In the genomic region with DNA sequence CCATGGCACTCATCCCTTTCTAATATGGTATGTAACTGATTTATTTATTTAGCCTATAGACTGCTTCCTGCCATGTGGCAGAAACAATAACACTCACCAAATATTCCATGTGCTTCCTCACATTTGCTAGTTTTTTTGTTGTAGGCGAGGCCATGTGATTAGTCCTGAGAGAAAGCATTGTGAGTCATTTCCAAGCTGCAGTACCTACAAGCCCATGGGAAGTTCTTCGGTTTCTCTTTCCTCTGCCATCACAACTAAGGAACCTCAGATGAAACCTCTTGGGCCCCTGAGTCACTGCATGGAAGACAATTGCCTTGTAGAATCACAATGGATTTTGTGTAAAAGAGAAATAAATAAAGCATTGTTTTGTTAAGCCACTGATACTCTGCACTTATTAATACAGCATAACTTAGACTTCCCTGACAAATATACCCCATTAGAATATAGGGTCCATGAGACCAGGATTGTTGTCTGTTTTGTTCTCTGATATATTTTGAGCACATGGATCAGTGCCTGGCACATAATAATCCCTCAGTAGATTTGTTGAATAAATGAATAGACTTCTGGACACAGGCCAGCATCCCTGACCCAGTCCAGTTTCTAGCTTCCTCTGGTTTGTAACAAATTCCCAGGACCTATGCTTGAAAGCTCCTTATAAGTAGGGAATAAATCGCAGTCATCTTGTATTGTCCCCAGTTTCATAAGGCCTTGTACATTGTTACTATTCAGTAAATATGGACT, we compare ENCODE assay signal across 16 cellular contexts. TPM values are rescaled to one million over a fixed set of nuclear protein-coding genes. Genes with fewer than 3 reads are reported as not detected.
A peak's percentile ranks its signal among the peaks of the same experiment; 100 is the strongest.
DNase-seq lines count a peak whose midpoint lies in the region; ATAC-seq, FAIRE-seq and TF ChIP-seq lines count a peak whose summit lies in the region.
"Had no signal": no experiment of that assay in that cellular context is flagged by ENCODE, and none has a peak within 500 bp of the region (broad histone marks: within the 10 kb centered on the region; RNA-seq: fewer than 3 reads in every experiment).

No MANE protein-coding gene starts in this region.

- no peaks in the 10 kb centered on the region for H3F3A ChIP-seq in PC-3 (ENCODE audit: low read length, unreplicated experiment)

- DNase-seq in DMS53 (lab: John Stamatoyannopoulos, UW) (peak; percentile 90), PC-3 (peak; percentile 81), endothelial cell of umbilical vein (ENCODE audit: low read depth, low spot score) (peak; percentile 99), mesenchymal stem cell (peak; percentile 54), caudate nucleus (lab: John Stamatoyannopoulos, UW) (no peak), NCI-H526 (lab: John Stamatoyannopoulos, UW) (no peak), GF-D8 (lab: John Stamatoyannopoulos, UW) (no peak)
- DNase-seq: activated CD8-positive, alpha-beta T cell treated with anti-CD3 and anti-CD28 coated beads, Interleukin-2, amount 10 ng/mL, durations not matched to agents 7 days and 5 days; erythroblast; GDM1; NCI-H510A treated with DMSO at 0.1 percent for 48 hours; stimulated activated CD4-positive, alpha-beta T cell treated with anti-CD3 and anti-CD28 coated beads, Interleukin-4, amount 100 ng/mL, for 4 hours; T-cell had no signal

- TF ChIP-seq CTCF in PC-3 (conservative IDR thresholded peaks at IDR 0.05; ENCODE audit: low read depth, low read length) (no peak), endothelial cell of umbilical vein (IDR thresholded peaks at IDR 0.05; ENCODE audit: extremely low read depth in 1 of 2, insufficient read depth in 1 of 2, low read depth in 1 of 2, low read length in 2 of 2) (no peak)

- dilution Hi-C loops in endothelial cell of umbilical vein (cut with MboI; ENCODE audit: extremely low pct_ligation_motif_present, low sequenced_read_pairs): no loop called here

- H3K27me3 ChIP-seq in PC-3 (ENCODE audit: low read length) (no peaks in the 10 kb centered on the region), endothelial cell of umbilical vein (ENCODE audit: control insufficient read depth in 2 of 2, insufficient read depth in 2 of 2, low read length in 2 of 2) (no peaks in the 10 kb centered on the region), mesenchymal stem cell (ENCODE audit: control insufficient read depth in 1 of 2, insufficient read depth in 1 of 2, low read length in 2 of 2) (no peaks in the 10 kb centered on the region)

- no peaks in the 10 kb centered on the region for H3K9me2 ChIP-seq in PC-3 (replicated peaks; ENCODE audit: low read length)

- H2BK120ac ChIP-seq in mesenchymal stem cell (ENCODE audit: low read depth, low read length): no peak overlapping the region

- no peak overlapping the region for H3K18ac ChIP-seq in mesenchymal stem cell (ENCODE audit: low read depth in 1 of 2, low read length in 2 of 2)

- no peaks in the 10 kb centered on the region for H3K9me3 ChIP-seq in PC-3 (ENCODE audit: low read length)
- H3K9me3 ChIP-seq in endothelial cell of umbilical vein (replicated peaks; ENCODE audit: control insufficient read depth, insufficient read depth, low read length): no peaks in the 10 kb centered on the region
- no peaks in the 10 kb centered on the region for H3K9me3 ChIP-seq in mesenchymal stem cell (ENCODE audit: control insufficient read depth, low read length)

- no peak overlapping the region for H3K4me3 ChIP-seq in PC-3 (ENCODE audit: low read length)
- no peak overlapping the region for H3K4me3 ChIP-seq in endothelial cell of umbilical vein (replicated peaks in 1 of 3; ENCODE audit: insufficient read depth in 1 of 3, low read depth in 1 of 3, low read length in 3 of 3)
- no peak overlapping the region for H3K4me3 ChIP-seq in mesenchymal stem cell (ENCODE audit: insufficient read depth in 1 of 2, low read depth in 1 of 2, low read length in 2 of 2)
- H3K4me3 ChIP-seq: GM23338 had no signal

- H3K23ac ChIP-seq in mesenchymal stem cell (ENCODE audit: low read length in 2 of 2): no peak overlapping the region

- no peaks in the 10 kb centered on the region for H3K9me1 ChIP-seq in endothelial cell of umbilical vein (replicated peaks; ENCODE audit: control insufficient read depth, extremely low read depth, insufficient read depth, low read length)

- CTCF ChIA-PET in PC-3 (lab: Charles Lee) (no interaction called here), endothelial cell of umbilical vein (lab: Charles Lee) (interaction anchor here (0.6 to 1.6 kb wide), 6 partner anchors 8 to 134 kb away, joined by 3 to 7 read pairs (median 3); a partner anchor contains a TSS)

- intact Hi-C loops in PC-3 (cut with micrococcal nuclease): loop anchor here (5.0 to 10.0 kb wide), 2 partner anchors 54 to 138 kb away; no protein-coding TSS in a partner anchor
- intact Hi-C loops in endothelial cell of umbilical vein (cut with micrococcal nuclease): loop anchor here (1.0 to 5.0 kb wide), 10 partner anchors 8 to 206 kb away; a partner anchor contains a TSS

- peak; percentile 99 for FAIRE-seq in endothelial cell of umbilical vein (lab: Jason Lieb, UNC)

- no TSS peak for BruUV-seq in PC-3 (replicated peaks; lab: Mats Ljungman, UMichigan)
- BruUV-seq in endothelial cell of umbilical vein (replicated peaks; lab: Mats Ljungman, UMichigan): TSS peak; percentile 84

- no peaks in the 10 kb centered on the region for H3K79me2 ChIP-seq in PC-3 (ENCODE audit: low read length)
- H3K79me2 ChIP-seq in endothelial cell of umbilical vein (ENCODE audit: control insufficient read depth, insufficient read depth, low read length): no peaks in the 10 kb centered on the region

- no peak overlapping the region for H3K14ac ChIP-seq in mesenchymal stem cell (ENCODE audit: low read length in 2 of 2)

- H3K79me1 ChIP-seq in mesenchymal stem cell (replicated peaks; ENCODE audit: low read length, poor library complexity, severe bottlenecking): no peaks in the 10 kb centered on the region

- peak; percentile 64 for ATAC-seq in PC-3
- no peak for ATAC-seq in GM19467 (IDR thresholded peaks at IDR 0.05; ENCODE audit: unreplicated experiment)
- ATAC-seq: activated CD8-positive, alpha-beta T cell treated with anti-CD3 and anti-CD28 coated beads, Interleukin-2, amount 10 ng/mL, durations not matched to agents 7 days and 5 days; GM23338; left lobe of liver; T-cell had no signal

- H2BK15ac ChIP-seq in mesenchymal stem cell (ENCODE audit: low read depth, poor library complexity, severe bottlenecking): no peak overlapping the region

- H3K4me2 ChIP-seq in PC-3 (ENCODE audit: low read length): no peak overlapping the region
- H3K4me2 ChIP-seq in endothelial cell of umbilical vein (ENCODE audit: insufficient read depth, low read length): peak overlapping the region; percentile 54
- H3K4me2 ChIP-seq in mesenchymal stem cell (ENCODE audit: low read length, poor library complexity, severe bottlenecking): no peak overlapping the region
- H3K4me2 ChIP-seq: GM23338 had no signal

- no peak overlapping the region for H3K4ac ChIP-seq in mesenchymal stem cell (ENCODE audit: low read depth in 1 of 2, low read length in 2 of 2)

- no peak overlapping the region for H4K8ac ChIP-seq in mesenchymal stem cell (ENCODE audit: low read length)

- H3K27ac ChIP-seq in PC-3 (ENCODE audit: low read length) (peak overlapping the region; percentile 83), endothelial cell of umbilical vein (ENCODE audit: insufficient read depth, low read depth, low read length) (peak overlapping the region; percentile 98), mesenchymal stem cell (ENCODE audit: low read length, poor library complexity, severe bottlenecking) (no peak overlapping the region), caudate nucleus (ENCODE audit: low read depth, low read length) (no peak overlapping the region)

- H3K4me1 ChIP-seq in PC-3 (ENCODE audit: insufficient read depth, low read length) (peaks cover 54% of the 10 kb centered on the region), endothelial cell of umbilical vein (ENCODE audit: control insufficient read depth, extremely low read depth, insufficient read depth, low read length) (peaks cover 56% of the 10 kb centered on the region), mesenchymal stem cell (ENCODE audit: control insufficient read depth, insufficient read depth, low read depth, low read length) (no peaks in the 10 kb centered on the region)

- H3K9ac ChIP-seq in PC-3 (ENCODE audit: low read length) (peak overlapping the region; percentile 20; the same call in 1 of the 2 replicates), endothelial cell of umbilical vein (replicated peaks; ENCODE audit: extremely low read depth, insufficient read depth, low read length) (peak overlapping the region; percentile 51), mesenchymal stem cell (ENCODE audit: low read length) (peak overlapping the region; percentile 4)

- TF ChIP-seq POLR2A in endothelial cell of umbilical vein (IDR thresholded peaks at IDR 0.05; ENCODE audit: low read depth, low read length): peak; percentile 14

- no peaks in the 10 kb centered on the region for H4K20me1 ChIP-seq in PC-3 (ENCODE audit: low read length)
- no peaks in the 10 kb centered on the region for H4K20me1 ChIP-seq in endothelial cell of umbilical vein (replicated peaks; ENCODE audit: control insufficient read depth, extremely low read depth, insufficient read depth, low read length)

- H2BK12ac ChIP-seq in mesenchymal stem cell (ENCODE audit: low read length in 2 of 2): no peak overlapping the region

- no peak overlapping the region for H2AK5ac ChIP-seq in mesenchymal stem cell (ENCODE audit: low read length, severe bottlenecking)

- H3K36me3 ChIP-seq in PC-3 (ENCODE audit: low read depth, low read length) (no peaks in the 10 kb centered on the region), endothelial cell of umbilical vein (ENCODE audit: control insufficient read depth in 2 of 2, extremely low read depth in 1 of 2, insufficient read depth in 2 of 2, low read length in 2 of 2) (no peaks in the 10 kb centered on the region), mesenchymal stem cell (ENCODE audit: control insufficient read depth in 1 of 2, insufficient read depth in 2 of 2, low read depth in 1 of 2, low read length in 2 of 2) (no peaks in the 10 kb centered on the region)

- H2AFZ ChIP-seq in PC-3 (ENCODE audit: low read length): 0 out of 2 replicates have a peak overlapping the region, but pooled peaks have one; percentile 22
- H2AFZ ChIP-seq in endothelial cell of umbilical vein (ENCODE audit: low read depth, low read length): no peak overlapping the region
- no peak overlapping the region for H2AFZ ChIP-seq in mesenchymal stem cell (ENCODE audit: low read depth, low read length)

- 90% methylated on average over 1 of the region's 3 CpGs for WGBS in mesenchymal stem cell

- no peak overlapping the region for H4K91ac ChIP-seq in mesenchymal stem cell (ENCODE audit: low read length)

- POLR2A ChIA-PET in PC-3 (lab: Charles Lee; ENCODE audit: unreplicated experiment) (no interaction called here), endothelial cell of umbilical vein (lab: Charles Lee) (interaction anchor here (1.0 to 2.2 kb wide), 2 partner anchors 8 to 58 kb away, joined by 3 to 9 read pairs; a partner anchor contains a TSS)

- H2BK5ac ChIP-seq in mesenchymal stem cell (ENCODE audit: low read depth, low read length, poor library complexity, severe bottlenecking): no peak overlapping the region

RNA-seq across cellular contexts. Expression of a gene that starts 58.3 kb away (rescaled TPM):
- total RNA-seq in PC-3 (2014; rRNA removed) (129 and 153 TPM in 2 replicates), endothelial cell of umbilical vein (77.4 and 91.6 TPM in 2 replicates)
- polyA plus RNA-seq in endothelial cell of umbilical vein: 54.9 and 87.6 TPM in 2 replicates
- 78.4 and 85.9 TPM in 2 replicates for polyA plus RNA-seq in endothelial cell of umbilical vein (2011; cell fraction: cytosol; rRNA removed)
- polyA plus RNA-seq in endothelial cell of umbilical vein (2011; cell fraction: nucleus; rRNA removed): 237 and 327 TPM in 2 replicates
- 104 and 119 TPM in 2 replicates for polyA plus RNA-seq in endothelial cell of umbilical vein (2012)
- 16.1 and 31.1 TPM in 2 replicates for polyA minus RNA-seq in endothelial cell of umbilical vein
- 8.3 TPM for polyA minus RNA-seq in endothelial cell of umbilical vein (2011; cell fraction: cytosol; rRNA and poly(A)+ RNA removed)
- 71.4 and 153 TPM in 2 replicates for polyA minus RNA-seq in endothelial cell of umbilical vein (2011; cell fraction: nucleus; rRNA and poly(A)+ RNA removed)
- 46.4 TPM for polyA plus RNA-seq in mesenchymal stem cell (2013, experiment 1 of 2)
- 48.5 TPM for polyA plus RNA-seq in mesenchymal stem cell (2013, experiment 2 of 2)

Comparison
In these comparisons a context has a peak if more than half of its experiments do, and no peak if none do; other contexts are left out.
1. DNase-seq: peak in DMS53 (single experiment), PC-3 (single experiment), endothelial cell of umbilical vein (single experiment) and mesenchymal stem cell (single experiment); none in caudate nucleus (0 of 61), NCI-H526 (0 of 2) and GF-D8 (single experiment).
2. H3K27ac ChIP-seq: peak in PC-3 (single experiment) and endothelial cell of umbilical vein (single experiment); none in mesenchymal stem cell (single experiment) and caudate nucleus (single experiment).
3. Peak in every context shown above with its lines, with median percentiles within 50 percentile points of each other: H3K9ac ChIP-seq.